Comparison of ENCODE assay signal across 19 cellular contexts in genomic region chr1:53696990-53697389, GRCh38. TPM values are rescaled to one million over a fixed set of nuclear protein-coding genes. Genes with fewer than 3 reads are reported as not detected.
DNase-seq lines count a peak whose midpoint lies in the region; ATAC-seq, FAIRE-seq and TF ChIP-seq lines count a peak whose summit lies in the region.
"Had no signal": no experiment of that assay in that cellular context is flagged by ENCODE, and none has a peak within 500 bp of the region (broad histone marks: within the 10 kb centered on the region; RNA-seq: fewer than 3 reads in every experiment).

No MANE protein-coding gene starts in this region.

- no peaks in the 10 kb centered on the region for H3K27me3 Mint-ChIP-seq in osteocyte (ENCODE audit: unreplicated experiment)

- H3K4me2 ChIP-seq in BLaER1 treated with 17β-estradiol and CSF1 and Interleukin-3, amounts not matched to agents 10 nM and 100 nM: peak overlapping the region in 10 of 11 experiments; percentile 5 to 45 (median 26); a peak in 10 of 22 replicates

- no peaks in the 10 kb centered on the region for H3K36me3 ChIP-seq in BLaER1 treated with 17β-estradiol and CSF1 and Interleukin-3, amounts not matched to agents 10 nM and 100 nM
- H3K36me3 ChIP-seq in bronchial epithelial cell (ENCODE audit: control insufficient read depth, insufficient read depth, low read length): no peaks in the 10 kb centered on the region

- H4K20me1 ChIP-seq in BLaER1 treated with 17β-estradiol and CSF1 and Interleukin-3, amounts not matched to agents 10 nM and 100 nM: no peaks in the 10 kb centered on the region

- DNase-seq in MV-4-11 (lab: John Stamatoyannopoulos, UW) (peak; percentile 42), bronchial epithelial cell (ENCODE audit: low read depth) (no peak), osteocyte (ENCODE audit: extremely low spot score, unreplicated experiment) (no peak), NCI-H2171 treated with DMSO at 0.1 percent for 48 hours (lab: John Stamatoyannopoulos, UW) (no peak), Right ventricle myocardium superior (no peak)
- no peak for DNase-seq in activated CD4-positive, alpha-beta T cell treated with anti-CD3 and anti-CD28 coated beads, Interleukin-2, amount 50 U/mL, for 48 hours
- DNase-seq: Caco-2; CD4-positive, alpha-beta T cell; DMS79; GF-D8; GOT3; H9; KG1 had no signal

- peaks cover 9% of the 10 kb centered on the region for H3K36me3 Mint-ChIP-seq in osteocyte (ENCODE audit: unreplicated experiment)

- no peak for ATAC-seq in Right ventricle myocardium superior (ENCODE audit: poor library complexity)
- ATAC-seq: HepG2 had no signal

- peak overlapping the region; percentile 3 for H3K4me3 Mint-ChIP-seq in osteocyte (ENCODE audit: unreplicated experiment)
- H3K4me3 Mint-ChIP-seq: B cell; CD4-positive, alpha-beta T cell; H9; IgD-negative memory B cell had no signal

- peak; percentile 94 for FAIRE-seq in bronchial epithelial cell (lab: Jason Lieb, UNC)
- FAIRE-seq: D721Med, HepG2 had no signal

- no peak overlapping the region for H3K27ac ChIP-seq in BLaER1 treated with 17β-estradiol and CSF1 and Interleukin-3, amounts not matched to agents 10 nM and 100 nM
- H3K27ac ChIP-seq: C4-2B had no signal

- TF ChIP-seq CTCF in bronchial epithelial cell (IDR thresholded peaks at IDR 0.05; ENCODE audit: insufficient read depth, low read length, severe bottlenecking) (no peak), osteocyte (IDR thresholded peaks at IDR 0.05) (no peak)

- peaks cover 68% of the 10 kb centered on the region for H3K4me1 Mint-ChIP-seq in osteocyte (ENCODE audit: unreplicated experiment)
- H3K4me1 Mint-ChIP-seq: B cell had no signal

- no peaks in the 10 kb centered on the region for H3K9me3 ChIP-seq in BLaER1 treated with 17β-estradiol and CSF1 and Interleukin-3, amounts not matched to agents 10 nM and 100 nM (replicated peaks in 1 of 11)
- H3K9me3 ChIP-seq: Caco-2 had no signal

- no peak overlapping the region for H3K4me3 ChIP-seq in BLaER1 treated with 17β-estradiol and CSF1 and Interleukin-3, amounts not matched to agents 10 nM and 100 nM
- H3K4me3 ChIP-seq in bronchial epithelial cell (ENCODE audit: low read depth, low read length): no peak overlapping the region

- H3K9ac ChIP-seq in BLaER1 treated with 17β-estradiol and CSF1 and Interleukin-3, amounts not matched to agents 10 nM and 100 nM: no peak overlapping the region

- no peak overlapping the region for H3K27ac Mint-ChIP-seq in osteocyte (ENCODE audit: unreplicated experiment)
- H3K27ac Mint-ChIP-seq: B cell; CD4-positive, alpha-beta T cell; IgD-negative memory B cell had no signal

- H3K4me1 ChIP-seq in BLaER1 treated with 17β-estradiol and CSF1 and Interleukin-3, amounts not matched to agents 10 nM and 100 nM: peaks cover 10 to 35% (median 24%) of the 10 kb centered on the region in 10 experiments
- H3K4me1 ChIP-seq: Caco-2 had no signal

- no peaks in the 10 kb centered on the region for H3K9me3 Mint-ChIP-seq in osteocyte (ENCODE audit: unreplicated experiment)
- H3K9me3 Mint-ChIP-seq: CD4-positive, alpha-beta T cell had no signal

- no peaks in the 10 kb centered on the region for H3K27me3 ChIP-seq in BLaER1 treated with 17β-estradiol and CSF1 and Interleukin-3, amounts not matched to agents 10 nM and 100 nM
- H3K27me3 ChIP-seq in bronchial epithelial cell (ENCODE audit: control insufficient read depth, insufficient read depth, low read length): no peaks in the 10 kb centered on the region

- intact Hi-C loops in Right ventricle myocardium superior (cut with DNase I): no loop called here

RNA-seq across cellular contexts. Expression of gene GLIS1, which starts 42.0 kb away (rescaled TPM):
- total RNA-seq in bronchial epithelial cell (under 0.01 TPM in 1 of 2 replicates, not detected in the other), osteocyte (38.0 and 38.3 TPM in 2 replicates), Right ventricle myocardium superior (0.08 TPM)
- total RNA-seq: B cell; Caco-2; CD4-positive, alpha-beta T cell; HepG2 had no signal

Comparison
In these comparisons a context has a peak if more than half of its experiments do, and no peak if none do; other contexts are left out.
1. RNA of gene GLIS1, which starts 42.0 kb away (total RNA-seq): 38.0 to 38.3 TPM in osteocyte; 0.08 TPM in Right ventricle myocardium superior (single experiment) and under 0.01 TPM in bronchial epithelial cell; every median in the first group is over 10 times any median in the second.